ENCODE assay signal across 1 cellular context in genomic region chr3:49358884-49359225, GRCh38.
TF ChIP-seq lines count a peak whose summit lies in the region.

No MANE protein-coding gene starts in this region.

TF ChIP-seq in endothelial cell of umbilical vein, 7 proteins besides CTCF, POLR2A, EP300 and RAD21:
- no peak for TF ChIP-seq EZH2 (IDR thresholded peaks at IDR 0.05; ENCODE audit: borderline replicate concordance, low read depth, low read length, severe bottlenecking)
- no peak for TF ChIP-seq MYC (IDR thresholded peaks at IDR 0.05; ENCODE audit: low read depth, low read length)
- no peak for TF ChIP-seq JUN (IDR thresholded peaks at IDR 0.05; ENCODE audit: borderline replicate concordance, insufficient read depth, insufficient read length, low read depth)
- TF ChIP-seq POLR2AphosphoS5 (IDR thresholded peaks at IDR 0.05; ENCODE audit: insufficient read depth, low read depth, low read length): no peak
- TF ChIP-seq GATA2 (IDR thresholded peaks at IDR 0.05; ENCODE audit: insufficient read depth, insufficient read length, low read depth, low read length): no peak
- no peak for TF ChIP-seq FOS (IDR thresholded peaks at IDR 0.05; ENCODE audit: borderline replicate concordance, insufficient read depth, low read length)
- no peak for TF ChIP-seq MAX (IDR thresholded peaks at IDR 0.05; ENCODE audit: insufficient read depth, insufficient read length)
